Comparison of ENCODE assay signal across 8 cellular contexts in the genomic region with DNA sequence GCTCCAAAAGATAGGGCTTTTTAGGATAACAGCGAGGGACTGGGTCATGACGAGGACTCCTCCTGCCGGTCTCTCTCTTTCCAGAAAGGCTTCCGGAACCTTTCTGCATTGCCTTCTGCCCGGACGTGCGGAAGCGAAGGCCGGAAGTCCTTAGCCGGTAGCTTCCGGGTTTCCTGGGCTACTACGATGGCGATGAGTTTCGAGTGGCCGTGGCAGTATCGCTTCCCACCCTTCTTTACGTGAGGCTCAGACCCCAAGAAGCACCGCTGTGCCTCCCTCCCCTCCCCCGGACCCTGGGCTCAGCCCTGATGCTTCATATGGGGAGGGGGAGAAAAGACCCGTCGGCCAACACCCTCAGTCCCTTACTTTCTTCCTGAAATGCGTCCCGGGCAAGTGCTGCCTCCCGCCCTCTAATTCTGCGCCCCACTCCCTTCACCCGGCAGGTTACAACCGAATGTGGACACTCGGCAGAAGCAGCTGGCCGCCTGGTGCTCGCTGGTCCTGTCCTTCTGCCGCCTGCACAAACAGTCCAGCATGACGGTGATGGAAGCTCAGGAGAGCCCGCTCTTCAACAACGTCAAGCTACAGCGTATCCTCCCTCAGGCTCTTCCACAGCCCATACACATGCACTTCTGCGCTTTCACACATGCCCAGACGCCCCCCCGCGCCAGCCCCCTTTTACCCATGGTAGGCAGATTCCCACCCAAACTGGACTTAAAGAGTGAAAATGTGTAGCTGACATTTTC. TPM values are rescaled to one million over a fixed set of nuclear protein-coding genes. Genes with fewer than 3 reads are reported as not detected.
A peak's percentile ranks its signal among the peaks of the same experiment; 100 is the strongest.
DNase-seq lines count a peak whose midpoint lies in the region; ATAC-seq and TF ChIP-seq lines count a peak whose summit lies in the region.

A gene (plus strand): TSS at position 160 of the 746 bp plus-strand sequence. CDS start 27 bp downstream, at position 187.

- H3K36me3 ChIP-seq in HUES6 (ENCODE audit: control insufficient read depth, insufficient read depth, low read length) (peaks cover 26% of the 10 kb centered on the region), OCI-LY3 (replicated peaks; ENCODE audit: low read depth, low read length) (peaks cover 21% of the 10 kb centered on the region)

- H3K79me2 ChIP-seq in OCI-LY3 (ENCODE audit: low read length): peaks cover 9% of the 10 kb centered on the region

- H2AFZ ChIP-seq in OCI-LY3 (ENCODE audit: low read depth, low read length): peak within 1 kb of the TSS; percentile 89

- H3K9ac ChIP-seq in HUES6 (ENCODE audit: low read length): peak within 1 kb of the TSS; percentile 88
- H3K9ac ChIP-seq in OCI-LY3 (ENCODE audit: low read length): peak within 1 kb of the TSS; percentile 98

- H3K4me1 ChIP-seq in HUES6 (ENCODE audit: control insufficient read depth, insufficient read depth, low read length) (no peaks in the 10 kb centered on the region), OCI-LY3 (ENCODE audit: low read length) (peaks cover 29% of the 10 kb centered on the region)

- no peaks in the 10 kb centered on the region for H3K9me3 ChIP-seq in HUES6 (ENCODE audit: control insufficient read depth, insufficient read depth, low read depth, low read length)
- no peaks in the 10 kb centered on the region for H3K9me3 ChIP-seq in OCI-LY3 (ENCODE audit: insufficient read depth, low read length)

- peak; percentile 87 for DNase-seq in A172 (ENCODE audit: low spot score)
- DNase-seq in activated CD8-positive, alpha-beta memory T cell treated with anti-CD3 and anti-CD28 coated beads, Interleukin-2, amount 50 U/mL, for 4 hours: peak; percentile 71
- peak; percentile 91 for DNase-seq in epidermal melanocyte (ENCODE audit: insufficient read length, low spot score)
- peak; percentile 70 for DNase-seq in middle frontal gyrus (ENCODE audit: extremely low spot score, low spot score)
- peak; percentile 50 to 59 for DNase-seq in stimulated activated CD8-positive, alpha-beta memory T cell treated with anti-CD3 and anti-CD28 coated beads, Interleukin-2, amount 100 ng/mL, for 1 hour (ENCODE audit: low read depth in 2 of 2)

- H3K27ac ChIP-seq in HUES6 (ENCODE audit: low read depth, low read length) (peak within 1 kb of the TSS; percentile 57; the same call in 1 of the 2 replicates), OCI-LY3 (ENCODE audit: low read length) (peak within 1 kb of the TSS; percentile 74)

- TF ChIP-seq CTCF in OCI-LY3 (IDR thresholded peaks at IDR 0.05; ENCODE audit: low read depth, low read length): no peak

- peak within 1 kb of the TSS; percentile 88 for H3K4me2 ChIP-seq in OCI-LY3 (ENCODE audit: low read length)

- H3K4me3 ChIP-seq in HUES6 (ENCODE audit: low read depth, low read length) (peak within 1 kb of the TSS; percentile 85), OCI-LY3 (ENCODE audit: low read length) (peak within 1 kb of the TSS; percentile 93)

- H3K27me3 ChIP-seq in HUES6 (ENCODE audit: control insufficient read depth, insufficient read depth, low read length) (no peaks in the 10 kb centered on the region), OCI-LY3 (ENCODE audit: low read depth, low read length) (no peaks in the 10 kb centered on the region)

- ATAC-seq in GM18867 (IDR thresholded peaks at IDR 0.05; ENCODE audit: unreplicated experiment): peak; percentile 71

- no peaks in the 10 kb centered on the region for H4K20me1 ChIP-seq in OCI-LY3 (ENCODE audit: insufficient read depth, low read length)

RNA-seq across cellular contexts. Expression of the gene that starts here (rescaled TPM):
- 174 and 181 TPM in 2 replicates for total RNA-seq in A172 (2014; rRNA removed; shearing (Covaris generic))

Comparison
In these comparisons a context has a peak if more than half of its experiments do, and no peak if none do; other contexts are left out.
1. Peak in every context shown above with its lines: DNase-seq, ATAC-seq, H3K4me3 ChIP-seq and H3K27ac ChIP-seq.